Comparison of ENCODE assay signal across 11 cellular contexts in the genomic region with DNA sequence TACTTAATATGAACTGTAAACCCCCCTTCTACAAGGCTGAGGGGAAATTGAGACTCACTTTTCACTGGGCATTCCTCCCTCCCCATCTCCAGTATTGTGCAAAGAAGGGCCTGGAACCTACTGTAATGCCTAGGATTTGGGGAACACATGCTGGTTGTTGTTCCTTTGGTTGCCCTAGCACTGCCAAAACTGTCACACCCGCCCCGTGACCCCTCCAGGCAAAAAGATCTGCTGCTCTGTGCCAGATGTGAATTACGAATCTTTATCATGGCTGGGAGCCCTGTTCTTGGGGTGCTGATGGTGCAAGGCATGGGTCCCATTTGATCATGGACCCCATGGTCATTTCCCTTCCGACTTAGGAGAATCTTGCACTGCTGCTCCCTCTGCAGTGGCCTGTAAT.
DNase-seq lines count a peak whose midpoint lies in the region; ATAC-seq, FAIRE-seq and TF ChIP-seq lines count a peak whose summit lies in the region.
"Had no signal": no experiment of that assay in that cellular context is flagged by ENCODE, and none has a peak within 500 bp of the region (broad histone marks: within the 10 kb centered on the region; RNA-seq: fewer than 3 reads in every experiment).

No MANE protein-coding gene starts in this region.

- no peaks in the 10 kb centered on the region for H3K27me3 ChIP-seq in Karpas-422 (ENCODE audit: low read length)

- POLR2A ChIA-PET in GM10248 (lab: Yijun Ruan, JAX): no interaction called here

- peak overlapping the region; percentile 85 to 94 for H3K27ac Mint-ChIP-seq in effector memory CD8-positive, alpha-beta T cell
- H3K27ac Mint-ChIP-seq in natural killer cell: peak overlapping the region; percentile 95 to 96

- peak; percentile 24 for DNase-seq in AG20443 (ENCODE audit: low spot score)
- DNase-seq in Karpas-422: no peak
- no peak for DNase-seq in effector memory CD8-positive, alpha-beta T cell
- no peak for DNase-seq in natural killer cell
- no peak for DNase-seq in GM10248 (ENCODE audit: extremely low spot score)
- DNase-seq in GM12892 (ENCODE audit: insufficient read length): no peak
- DNase-seq: NCI-H2081 treated with DMSO at 0.1 percent for 48 hours had no signal

- TF ChIP-seq CTCF in natural killer cell (IDR thresholded peaks at IDR 0.05): no peak
- no peak for TF ChIP-seq CTCF in GM10248 (IDR thresholded peaks at IDR 0.05; ENCODE audit: control extremely low read depth, extremely low read depth, low read depth, missing control alignments)

- ATAC-seq in effector memory CD8-positive, alpha-beta T cell (replicated peaks): no peak
- ATAC-seq in natural killer cell (no peak), HG03432 (IDR thresholded peaks at IDR 0.05; ENCODE audit: unreplicated experiment) (no peak), HG02870 (IDR thresholded peaks at IDR 0.05; ENCODE audit: unreplicated experiment) (no peak)

- H3K9me2 ChIP-seq in Karpas-422 (replicated peaks; ENCODE audit: insufficient read depth, low read length): no peaks in the 10 kb centered on the region

- 0 out of 2 replicates have a peak overlapping the region, but pooled peaks have one; percentile 7 for H2AFZ ChIP-seq in Karpas-422 (ENCODE audit: low read length)

- H3K4me3 ChIP-seq in Karpas-422 (ENCODE audit: low read length): peak overlapping the region; percentile 25

- H3K27ac ChIP-seq in Karpas-422 (ENCODE audit: low read length): peak overlapping the region; percentile 99

- no peaks in the 10 kb centered on the region for H3K36me3 ChIP-seq in Karpas-422 (ENCODE audit: insufficient read depth, low read length)

- peaks cover 15 to 22% of the 10 kb centered on the region in 2 donors for H3K4me1 Mint-ChIP-seq in effector memory CD8-positive, alpha-beta T cell (ENCODE audit: low read depth in 2 of 2)
- peaks cover 24 to 31% of the 10 kb centered on the region in 2 donors for H3K4me1 Mint-ChIP-seq in natural killer cell

- H3K27me3 Mint-ChIP-seq in effector memory CD8-positive, alpha-beta T cell: no peaks in the 10 kb centered on the region
- peaks cover 0 to under 1% of the 10 kb centered on the region in 2 donors for H3K27me3 Mint-ChIP-seq in natural killer cell (ENCODE audit: low read depth in 2 of 2)

- peak overlapping the region; percentile 53 for H3K4me2 ChIP-seq in Karpas-422 (ENCODE audit: low read depth, low read length, poor library complexity, severe bottlenecking)

- H3K9me3 Mint-ChIP-seq in effector memory CD8-positive, alpha-beta T cell: no peaks in the 10 kb centered on the region
- H3K9me3 Mint-ChIP-seq in natural killer cell: no peaks in the 10 kb centered on the region

- H3K9me3 ChIP-seq in Karpas-422 (ENCODE audit: low read length): no peaks in the 10 kb centered on the region

- peak overlapping the region in 1 of 2 donors; percentile 19 for H3K4me3 Mint-ChIP-seq in effector memory CD8-positive, alpha-beta T cell
- H3K4me3 Mint-ChIP-seq in natural killer cell: no peak overlapping the region

- CTCF ChIA-PET in GM10248 (lab: Yijun Ruan, JAX): no interaction called here

- H3K4me1 ChIP-seq in Karpas-422 (ENCODE audit: low read length): peaks cover 81% of the 10 kb centered on the region

- no peak for TF ChIP-seq POLR2A in GM12892 (IDR thresholded peaks at IDR 0.05; ENCODE audit: low read depth, low read length)

- H3K9ac ChIP-seq in Karpas-422 (ENCODE audit: low read length): peak overlapping the region; percentile 27

- no peaks in the 10 kb centered on the region for H4K20me1 ChIP-seq in Karpas-422 (ENCODE audit: insufficient read depth, low read depth, low read length)

- intact Hi-C loops in natural killer cell (cut with micrococcal nuclease): loop anchor here (1.0 to 10.0 kb wide), 8 partner anchors 38 to 784 kb away; a partner anchor contains a TSS

- H3K36me3 Mint-ChIP-seq in effector memory CD8-positive, alpha-beta T cell (ENCODE audit: insufficient read depth): peaks cover 10% of the 10 kb centered on the region
- H3K36me3 Mint-ChIP-seq in natural killer cell: no peaks in the 10 kb centered on the region

- H3K79me2 ChIP-seq in Karpas-422 (ENCODE audit: low read length): no peaks in the 10 kb centered on the region

- FAIRE-seq in GM12892 (lab: Jason Lieb, UNC): no peak
- FAIRE-seq: endometrium, H1 had no signal
